Comparison of ENCODE assay signal across 33 cellular contexts in the genomic region with DNA sequence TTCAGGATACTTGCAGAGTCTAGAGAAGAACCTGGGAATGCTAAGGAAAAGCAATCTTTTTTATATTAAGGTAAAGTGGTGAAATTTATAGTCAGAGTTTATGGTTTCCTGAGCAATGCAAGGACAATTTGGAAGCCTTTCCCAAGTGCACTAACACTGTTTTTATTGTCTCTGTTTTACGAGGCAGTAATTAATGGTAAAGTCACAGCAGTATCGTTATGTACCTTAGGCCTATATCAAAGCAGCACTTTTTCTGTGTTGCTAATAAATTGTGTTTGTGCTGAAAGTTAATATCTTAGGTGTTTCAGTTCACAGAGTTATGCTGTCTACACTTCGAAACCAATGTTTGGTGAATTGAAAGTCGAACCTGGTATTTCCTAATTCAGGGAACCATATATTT. TPM values are rescaled to one million over a fixed set of nuclear protein-coding genes. Genes with fewer than 3 reads are reported as not detected.
"Had no signal": no experiment of that assay in that cellular context is flagged by ENCODE, and none has a peak within 500 bp of the region (broad histone marks: within the 10 kb centered on the region; RNA-seq: fewer than 3 reads in every experiment).

No MANE protein-coding gene starts in this region.

- H3K27me3 ChIP-seq: ascending aorta, cardiac muscle cell, Peyer's patch had no signal

- H3K4me3 Mint-ChIP-seq: activated CD4-positive, alpha-beta T cell treated with anti-CD3 and anti-CD28 coated beads for 36 hours; activated CD4-positive, alpha-beta T cell treated with anti-CD3 and anti-CD28 coated beads, Interleukin-2, amount 10 ng/mL, durations not matched to agents 7 days and 5 days; activated CD8-positive, alpha-beta T cell treated with anti-CD3 and anti-CD28 coated beads, Interleukin-2, amount 10 ng/mL, durations not matched to agents 7 days and 5 days; activated naive CD4-positive, alpha-beta T cell treated with anti-CD3 and anti-CD28 coated beads, Interleukin-2, amount 50 U/mL, for 24 hours; activated naive CD8-positive, alpha-beta T cell treated with anti-CD3 and anti-CD28 coated beads, Interleukin-2, amount 10 ng/mL, durations not matched to agents 7 days and 5 days; activated T-cell treated with anti-CD3 and anti-CD28 coated beads, Interleukin-2, amount 50 U/mL, for 24 hours; central memory CD8-positive, alpha-beta T cell; T-helper 1 cell treated with Interleukin-12 subunit alpha and Interleukin-12 subunit beta and Interleukin-4 antibody, amounts not matched to agents 30 μg/mL and 1 μg/mL, for 36 hours; T-helper 2 cell treated with Interferon-gamma antibody and Interleukin-4, amounts not matched to agents 5 μg/mL and 100 μg/mL, for 36 hours; WTC11 had no signal

- H3K27me3 Mint-ChIP-seq: activated CD4-positive, alpha-beta T cell treated with anti-CD3 and anti-CD28 coated beads for 36 hours; activated naive CD4-positive, alpha-beta T cell treated with anti-CD3 and anti-CD28 coated beads, Interleukin-2, amount 50 U/mL, for 24 hours; activated T-cell treated with anti-CD3 and anti-CD28 coated beads, Interleukin-2, amount 50 U/mL, for 24 hours; central memory CD8-positive, alpha-beta T cell had no signal

- H3K4me1 Mint-ChIP-seq: activated CD4-positive, alpha-beta T cell treated with anti-CD3 and anti-CD28 coated beads for 36 hours; activated CD4-positive, alpha-beta T cell treated with anti-CD3 and anti-CD28 coated beads, Interleukin-2, amount 10 ng/mL, durations not matched to agents 7 days and 5 days; activated naive CD4-positive, alpha-beta T cell treated with anti-CD3 and anti-CD28 coated beads, Interleukin-2, amount 50 U/mL, for 24 hours; activated naive CD8-positive, alpha-beta T cell treated with anti-CD3 and anti-CD28 coated beads, Interleukin-2, amount 10 ng/mL, durations not matched to agents 7 days and 5 days; central memory CD8-positive, alpha-beta T cell had no signal

- H3K36me3 Mint-ChIP-seq: activated naive CD4-positive, alpha-beta T cell treated with anti-CD3 and anti-CD28 coated beads, Interleukin-2, amount 50 U/mL, for 24 hours; activated naive CD8-positive, alpha-beta T cell treated with anti-CD3 and anti-CD28 coated beads, Interleukin-2, amount 10 ng/mL, durations not matched to agents 7 days and 5 days; WTC11 had no signal

- H3K27ac ChIP-seq: ascending aorta, cardiac muscle cell, Peyer's patch, SJSA1 had no signal

- H3K9me3 Mint-ChIP-seq: activated CD4-positive, alpha-beta T cell treated with anti-CD3 and anti-CD28 coated beads, Interleukin-2, amount 10 ng/mL, durations not matched to agents 7 days and 5 days; activated naive CD4-positive, alpha-beta T cell treated with anti-CD3 and anti-CD28 coated beads, Interleukin-2, amount 50 U/mL, for 24 hours; activated naive CD8-positive, alpha-beta T cell treated with anti-CD3 and anti-CD28 coated beads, Interleukin-2, amount 10 ng/mL, durations not matched to agents 7 days and 5 days; activated T-cell treated with anti-CD3 and anti-CD28 coated beads, Interleukin-2, amount 50 U/mL, for 24 hours; activated T-helper 2 cell treated with anti-CD3 and anti-CD28 coated beads, Interferon-gamma antibody, Interleukin-2, Interleukin-4, amounts not matched to agents 10 μg/mL and 5 μg/mL and 100 μg/mL, durations not matched to agents 14 hours and 24 hours and 36 hours; central memory CD8-positive, alpha-beta T cell; T-helper 1 cell treated with Interleukin-12 subunit alpha and Interleukin-12 subunit beta and Interleukin-4 antibody, amounts not matched to agents 30 μg/mL and 1 μg/mL, for 36 hours; T-helper 2 cell treated with Interferon-gamma antibody and Interleukin-4, amounts not matched to agents 5 μg/mL and 100 μg/mL, for 36 hours; WTC11 had no signal

- H3K4me3 ChIP-seq: ascending aorta, cardiac muscle cell, Peyer's patch, SJSA1 had no signal

- H3K4me1 ChIP-seq: ascending aorta, Peyer's patch, SJSA1 had no signal

- H3K27ac Mint-ChIP-seq: activated CD4-positive, alpha-beta T cell treated with anti-CD3 and anti-CD28 coated beads for 36 hours; activated CD4-positive, alpha-beta T cell treated with anti-CD3 and anti-CD28 coated beads, Interleukin-2, amount 10 ng/mL, durations not matched to agents 7 days and 5 days; activated CD8-positive, alpha-beta T cell treated with anti-CD3 and anti-CD28 coated beads, Interleukin-2, amount 10 ng/mL, durations not matched to agents 7 days and 5 days; activated naive CD8-positive, alpha-beta T cell treated with anti-CD3 and anti-CD28 coated beads, Interleukin-2, amount 10 ng/mL, durations not matched to agents 7 days and 5 days; activated T-cell treated with anti-CD3 and anti-CD28 coated beads, Interleukin-2, amount 50 U/mL, for 24 hours; activated T-helper 2 cell treated with anti-CD3 and anti-CD28 coated beads, Interferon-gamma antibody, Interleukin-2, Interleukin-4, amounts not matched to agents 10 μg/mL and 5 μg/mL and 100 μg/mL, durations not matched to agents 14 hours and 24 hours and 36 hours; T-helper 1 cell treated with Interleukin-12 subunit alpha and Interleukin-12 subunit beta and Interleukin-4 antibody, amounts not matched to agents 30 μg/mL and 1 μg/mL, for 36 hours; T-helper 2 cell treated with Interferon-gamma antibody and Interleukin-4, amounts not matched to agents 5 μg/mL and 100 μg/mL, for 36 hours; WTC11 had no signal

- DNase-seq: activated CD4-positive, alpha-beta T cell treated with anti-CD3 and anti-CD28 coated beads for 36 hours; activated CD4-positive, alpha-beta T cell treated with anti-CD3 and anti-CD28 coated beads, Interleukin-2, amount 10 ng/mL, durations not matched to agents 7 days and 5 days; activated CD4-positive, alpha-beta T cell treated with anti-CD3 and anti-CD28 coated beads, Interleukin-2, amount 50 U/mL, for 48 hours; activated CD8-positive, alpha-beta T cell treated with anti-CD3 and anti-CD28 coated beads, Interleukin-2, amount 10 ng/mL, durations not matched to agents 7 days and 5 days; activated gamma-delta T cell; activated naive CD4-positive, alpha-beta T cell treated with Interleukin-2 at 50 U/mL for 16 hours; activated naive CD8-positive, alpha-beta T cell treated with anti-CD3 and anti-CD28 coated beads, Interleukin-2, amount 10 ng/mL, durations not matched to agents 7 days and 5 days; activated T-cell treated with anti-CD3 and anti-CD28 coated beads, Interleukin-2, amount 50 U/mL, for 24 hours; amygdala; Karpas-422; MM.1S; MV-4-11; NCI-H1092; NCI-H1436 treated with DMSO at 0.1 percent for 48 hours; NCI-H1694 treated with DMSO at 0.1 percent for 48 hours; NCI-H2029; NCI-H345; NCI-H524 treated with DMSO at 0.1 percent for 48 hours; Peyer's patch; RPMI8226; SHP77 treated with DMSO at 0.1 percent for 48 hours; SK-N-SH had no signal

- H3K4me2 ChIP-seq: SK-N-SH had no signal

- ATAC-seq: activated CD4-positive, alpha-beta T cell treated with anti-CD3 and anti-CD28 coated beads for 36 hours; activated CD4-positive, CD25-positive, alpha-beta regulatory T cell treated with anti-CD3 and anti-CD28 coated beads, Interleukin-2, amount 50 U/mL, for 24 hours; activated CD8-positive, alpha-beta T cell treated with anti-CD3 and anti-CD28 coated beads, Interleukin-2, amount 10 ng/mL, durations not matched to agents 7 days and 5 days had no signal

- H3K36me3 ChIP-seq: ascending aorta, cardiac muscle cell, Peyer's patch, SJSA1 had no signal

- H3K9ac ChIP-seq: SK-N-SH had no signal

- H3K9me3 ChIP-seq: ascending aorta, Peyer's patch, SJSA1, SK-N-SH had no signal

RNA-seq across cellular contexts. Expression of gene OIT3, which starts 19.2 kb away (rescaled TPM):
- total RNA-seq: activated CD4-positive, alpha-beta T cell treated with anti-CD3 and anti-CD28 coated beads for 36 hours; activated CD4-positive, alpha-beta T cell treated with anti-CD3 and anti-CD28 coated beads, Interleukin-2, amount 10 ng/mL, durations not matched to agents 7 days and 5 days; activated CD8-positive, alpha-beta T cell treated with anti-CD3 and anti-CD28 coated beads, Interleukin-2, amount 10 ng/mL, durations not matched to agents 7 days and 5 days; activated naive CD8-positive, alpha-beta T cell treated with anti-CD3 and anti-CD28 coated beads, Interleukin-2, amount 10 ng/mL, durations not matched to agents 7 days and 5 days; activated T-helper 2 cell treated with anti-CD3 and anti-CD28 coated beads, Interferon-gamma antibody, Interleukin-2, Interleukin-4, amounts not matched to agents 10 μg/mL and 5 μg/mL and 100 μg/mL, durations not matched to agents 14 hours and 24 hours and 36 hours; ascending aorta; NCI-H460; SJSA1; WTC11 had no signal

RNA-seq across cellular contexts. Expression of gene PLA2G12B, which starts 41.9 kb away (rescaled TPM):
- total RNA-seq: activated CD4-positive, alpha-beta T cell treated with anti-CD3 and anti-CD28 coated beads for 36 hours; activated CD4-positive, alpha-beta T cell treated with anti-CD3 and anti-CD28 coated beads, Interleukin-2, amount 10 ng/mL, durations not matched to agents 7 days and 5 days; activated CD8-positive, alpha-beta T cell treated with anti-CD3 and anti-CD28 coated beads, Interleukin-2, amount 10 ng/mL, durations not matched to agents 7 days and 5 days; activated naive CD8-positive, alpha-beta T cell treated with anti-CD3 and anti-CD28 coated beads, Interleukin-2, amount 10 ng/mL, durations not matched to agents 7 days and 5 days; activated T-helper 2 cell treated with anti-CD3 and anti-CD28 coated beads, Interferon-gamma antibody, Interleukin-2, Interleukin-4, amounts not matched to agents 10 μg/mL and 5 μg/mL and 100 μg/mL, durations not matched to agents 14 hours and 24 hours and 36 hours; ascending aorta; cardiac muscle cell; NCI-H460; SJSA1; WTC11 had no signal
